ENCODE assay signal across 7 cellular contexts in the genomic region with DNA sequence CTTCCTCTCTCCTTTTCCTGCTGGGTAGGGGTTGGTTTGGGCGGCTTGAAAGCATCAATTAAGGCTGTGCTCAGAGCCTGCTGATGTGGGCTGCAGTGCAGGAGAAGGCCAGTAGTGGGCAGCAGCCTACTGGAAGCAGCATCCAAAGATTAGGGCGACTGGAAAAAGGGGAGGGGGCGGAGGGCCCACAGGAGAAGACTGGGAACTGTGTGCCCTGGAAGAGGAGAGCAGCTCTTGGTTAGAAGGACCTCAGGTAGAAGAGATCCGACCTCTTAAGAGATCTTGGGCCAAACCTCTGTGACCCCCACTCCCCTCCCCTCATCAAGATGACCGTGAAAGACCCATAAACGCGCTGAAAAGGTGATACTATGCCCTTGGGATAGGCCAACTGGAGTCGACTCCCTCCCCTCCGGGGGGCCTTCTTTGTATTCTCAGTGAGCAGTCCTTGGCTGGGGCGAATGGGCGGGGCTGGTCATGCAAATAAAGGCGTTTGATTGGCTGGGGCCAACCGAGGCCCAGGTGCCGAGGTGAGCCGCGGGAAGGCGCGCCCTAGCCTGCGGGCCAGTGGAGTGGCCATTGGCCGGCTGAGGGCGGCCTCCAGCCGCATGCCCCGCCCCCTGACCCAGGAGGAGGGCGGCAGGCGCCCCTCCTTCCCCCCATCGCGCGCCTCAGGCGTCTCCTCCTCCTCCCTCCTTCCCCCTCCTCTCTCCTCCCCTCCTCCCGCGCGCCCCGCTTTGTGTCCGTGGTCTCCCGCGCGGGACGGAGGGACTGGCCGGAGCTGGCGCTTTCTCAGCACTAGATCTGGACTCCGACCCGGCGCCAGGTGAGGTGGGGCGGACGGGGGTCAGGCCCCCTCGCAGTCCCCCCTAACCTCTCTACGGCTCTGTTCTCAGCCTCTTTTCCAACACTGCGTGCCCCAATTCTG. TPM values are rescaled to one million over a fixed set of nuclear protein-coding genes. Genes with fewer than 3 reads are reported as not detected.
A peak's percentile ranks its signal among the peaks of the same experiment; 100 is the strongest.
DNase-seq lines count a peak whose midpoint lies in the region; ATAC-seq lines count a peak whose summit lies in the region.

No MANE protein-coding gene starts in this region.

- ATAC-seq in GM18520 (IDR thresholded peaks at IDR 0.05; ENCODE audit: unreplicated experiment) (peak; percentile 42), HG03045 (IDR thresholded peaks at IDR 0.05; ENCODE audit: unreplicated experiment) (peak; percentile 73)

- DNase-seq in NCI-H2171 treated with DMSO at 0.1 percent for 48 hours (lab: John Stamatoyannopoulos, UW) (peak; percentile 87), dermis blood vessel endothelial cell (peak; percentile 58), lung microvascular endothelial cell (ENCODE audit: low read depth in 2 of 2) (peak; percentile 39 to 56)
- peak; percentile 46 to 51 for DNase-seq in activated CD4-positive, alpha-beta T cell treated with anti-CD3 and anti-CD28 coated beads for 24 hours (ENCODE audit: low read depth in 2 of 2)
- DNase-seq in stimulated activated naive CD4-positive, alpha-beta T cell (lab: John Stamatoyannopoulos, UW): peak; percentile 24 to 63 (median 50)

RNA-seq across cellular contexts. Expression of gene DLG3, which starts 10.1 kb away (rescaled TPM):
- total RNA-seq in dermis blood vessel endothelial cell: 0.88 and 1.7 TPM in 2 replicates
- 0.79 and 0.87 TPM in 2 replicates for total RNA-seq in lung microvascular endothelial cell

RNA-seq across cellular contexts. Expression of gene GDPD2, which starts 31.6 kb away (rescaled TPM):
- total RNA-seq in dermis blood vessel endothelial cell: 0.17 TPM in 1 of 2 replicates, not detected in the other
- not detected in 2 replicates for total RNA-seq in lung microvascular endothelial cell

Comparison
In these comparisons a context has a peak if more than half of its experiments do, and no peak if none do; other contexts are left out.
1. Peak in every context shown above with its lines: DNase-seq and ATAC-seq.